1 cellular context compared by ENCODE assay signal in genomic region chr4:42442601-42443000, GRCh38.
TF ChIP-seq lines count a peak whose summit lies in the region.

No MANE protein-coding gene starts in this region.

TF ChIP-seq in SK-N-SH treated with all-trans-retinoic acid at 6 μM for 48 hours, 23 proteins besides CTCF, POLR2A, EP300 and RAD21 (continued from another document):
- no peak for TF ChIP-seq TOX (CRISPR knock-in tag; IDR thresholded peaks at IDR 0.05; ENCODE audit: borderline replicate concordance)
- no peak for TF ChIP-seq SNAI2 (CRISPR knock-in tag; IDR thresholded peaks at IDR 0.05)
- no peak for TF ChIP-seq TCF4 (CRISPR knock-in tag; IDR thresholded peaks at IDR 0.05; ENCODE audit: borderline replicate concordance)
- no peak for TF ChIP-seq ZFP3 (CRISPR knock-in tag; IDR thresholded peaks at IDR 0.05)
- no peak for TF ChIP-seq ZFP30 (CRISPR knock-in tag; IDR thresholded peaks at IDR 0.05)
- TF ChIP-seq ZNF565 (CRISPR knock-in tag; conservative IDR thresholded peaks at IDR 0.05; ENCODE audit: low read depth): no peak
